In genomic region chr16:77556203-77556602, GRCh38 we compare ENCODE assay signal across 26 cellular contexts.
DNase-seq lines count a peak whose midpoint lies in the region; ATAC-seq, FAIRE-seq and TF ChIP-seq lines count a peak whose summit lies in the region.
"Had no signal": no experiment of that assay in that cellular context is flagged by ENCODE, and none has a peak within 500 bp of the region (broad histone marks: within the 10 kb centered on the region; RNA-seq: fewer than 3 reads in every experiment).

No MANE protein-coding gene starts in this region.

- no peaks in the 10 kb centered on the region; the same call in 1 of the 2 replicates for H3K4me1 ChIP-seq in H9 (ENCODE audit: insufficient read depth, low read length)
- peaks cover 6% of the 10 kb centered on the region for H3K4me1 ChIP-seq in mesenchymal stem cell (ENCODE audit: control insufficient read depth, insufficient read depth, low read depth, low read length)
- no peaks in the 10 kb centered on the region for H3K4me1 ChIP-seq in upper lobe of right lung
- H3K4me1 ChIP-seq: right atrium auricular region had no signal

- FAIRE-seq in bronchial epithelial cell (lab: Jason Lieb, UNC) = peak; percentile 80

- H2BK120ac ChIP-seq in H9 (ENCODE audit: low read depth, low read length, poor library complexity, severe bottlenecking) (no peak overlapping the region), mesenchymal stem cell (ENCODE audit: low read depth, low read length) (no peak overlapping the region)

- no peak overlapping the region for H2BK12ac ChIP-seq in H9 (ENCODE audit: insufficient read length, low read depth, low read length)
- H2BK12ac ChIP-seq in mesenchymal stem cell (ENCODE audit: low read length in 2 of 2) = no peak overlapping the region

- no peaks in the 10 kb centered on the region for H3K27me3 ChIP-seq in H9 (ENCODE audit: insufficient read depth, low read length)
- H3K27me3 ChIP-seq in bronchial epithelial cell (ENCODE audit: control insufficient read depth, insufficient read depth, low read length) = no peaks in the 10 kb centered on the region
- H3K27me3 ChIP-seq in mesenchymal stem cell (ENCODE audit: control insufficient read depth in 1 of 2, insufficient read depth in 1 of 2, low read length in 2 of 2) = no peaks in the 10 kb centered on the region
- no peaks in the 10 kb centered on the region for H3K27me3 ChIP-seq in upper lobe of right lung
- H3K27me3 ChIP-seq: right atrium auricular region had no signal

- H3K4me3 Mint-ChIP-seq in H9 = no peak overlapping the region
- H3K4me3 Mint-ChIP-seq: CD4-positive, alpha-beta memory T cell; dendritic cell treated with granulocyte-macrophage colony-stimulating factor and Interleukin-4, amounts not matched to agents 40 ng/mL and 50 ng/mL, for 4 days; stimulated activated memory B cell treated with anti-CD40 and anti-IgM and Interleukin-4, amounts not matched to agents 10 μg/mL and 1 μg/mL and 100 μg/mL, for 72 hours had no signal

- H3K14ac ChIP-seq in H9 (ENCODE audit: insufficient read depth, low read length) (no peak overlapping the region), mesenchymal stem cell (ENCODE audit: low read length in 2 of 2) (no peak overlapping the region)

- DNase-seq in H9 (peak; percentile 53), bronchial epithelial cell (ENCODE audit: low read depth) (no peak), mesenchymal stem cell (no peak), upper lobe of right lung (no peak), NCI-H2227 treated with DMSO at 0.1 percent for 48 hours (lab: John Stamatoyannopoulos, UW) (no peak), GM20000 (ENCODE audit: low spot score) (no peak), DMS 273 (lab: John Stamatoyannopoulos, UW; ENCODE audit: unreplicated experiment) (no peak)
- DNase-seq: activated CD4-positive, alpha-beta T cell treated with anti-CD3 and anti-CD28 coated beads, Interleukin-2, amount 50 U/mL, for 48 hours; activated CD8-positive, alpha-beta memory T cell treated with anti-CD3 and anti-CD28 coated beads, Interleukin-2, amount 50 U/mL, for 48 hours; anterior cingulate cortex; CD4-positive, alpha-beta memory T cell; central memory CD4-positive, alpha-beta T cell; glutamatergic neuron; GOT3; NCI-H1092 treated with DMSO at 0.1 percent for 48 hours; NCI-H187 treated with DMSO at 0.1 percent for 48 hours; NCI-H226; NCI-H748 treated with DMSO at 0.1 percent for 48 hours; stimulated activated CD4-positive, alpha-beta T cell treated with anti-CD3 and anti-CD28 coated beads, Interleukin-4, amount 100 ng/mL, for 1 hour had no signal

- no peaks in the 10 kb centered on the region for H3K9me3 Mint-ChIP-seq in H9
- H3K9me3 Mint-ChIP-seq: activated naive CD4-positive, alpha-beta T cell treated with anti-CD3 and anti-CD28 coated beads, Interleukin-2, amount 50 U/mL, for 72 hours; activated T-helper 2 cell treated with anti-CD3 and anti-CD28 coated beads, Interferon-gamma antibody, Interleukin-2, Interleukin-4, amounts not matched to agents 10 μg/mL and 5 μg/mL and 100 μg/mL, durations not matched to agents 14 hours and 24 hours and 36 hours; dendritic cell treated with granulocyte-macrophage colony-stimulating factor and Interleukin-4, amounts not matched to agents 40 ng/mL and 50 ng/mL, for 4 days; stimulated activated memory B cell treated with anti-CD40 and anti-IgM and Interleukin-4, amounts not matched to agents 10 μg/mL and 1 μg/mL and 100 μg/mL, for 72 hours had no signal

- H3T11ph ChIP-seq in H9 (ENCODE audit: low read length) = no peak overlapping the region

- H3K27me3 Mint-ChIP-seq in H9 (ENCODE audit: low read depth) = no peaks in the 10 kb centered on the region; the same call in none of the 2 replicates
- H3K27me3 Mint-ChIP-seq: dendritic cell treated with granulocyte-macrophage colony-stimulating factor and Interleukin-4, amounts not matched to agents 40 ng/mL and 50 ng/mL, for 4 days had no signal

- no peaks in the 10 kb centered on the region for H4K20me1 ChIP-seq in H9 (ENCODE audit: control insufficient read depth, insufficient read depth, insufficient read length)

- H3K79me2 ChIP-seq in H9 (ENCODE audit: insufficient read depth, low read length) = no peaks in the 10 kb centered on the region

- H2AFZ ChIP-seq in H9 (ENCODE audit: low read length) (no peak overlapping the region), mesenchymal stem cell (ENCODE audit: low read depth, low read length) (no peak overlapping the region)

- no peaks in the 10 kb centered on the region for H3K36me3 Mint-ChIP-seq in H9 (ENCODE audit: insufficient read depth in 1 of 3, low read depth in 3 of 3)
- H3K36me3 Mint-ChIP-seq: activated naive CD4-positive, alpha-beta T cell treated with anti-CD3 and anti-CD28 coated beads, Interleukin-2, amount 50 U/mL, for 72 hours; CD4-positive, alpha-beta memory T cell; stimulated activated memory B cell treated with anti-CD40 and anti-IgM and Interleukin-4, amounts not matched to agents 10 μg/mL and 1 μg/mL and 100 μg/mL, for 72 hours had no signal

- H3K4me1 Mint-ChIP-seq in H9 = peaks cover 5 to 8% of the 10 kb centered on the region in 2 experiments
- H3K4me1 Mint-ChIP-seq: CD4-positive, alpha-beta memory T cell; stimulated activated memory B cell treated with anti-CD40 and anti-IgM and Interleukin-4, amounts not matched to agents 10 μg/mL and 1 μg/mL and 100 μg/mL, for 72 hours had no signal

- no peak overlapping the region for H2BK15ac ChIP-seq in H9 (ENCODE audit: low read depth, low read length)
- H2BK15ac ChIP-seq in mesenchymal stem cell (ENCODE audit: low read depth, poor library complexity, severe bottlenecking) = no peak overlapping the region

- H2BK20ac ChIP-seq in H9 (ENCODE audit: low read depth, low read length, poor library complexity, severe bottlenecking) = no peak overlapping the region

- no CpG with 5 or more reads among the region's 8 CpGs for WGBS in H9 (ENCODE audit: extremely low coverage, insufficient read length, low lambda C conversion rate)
- WGBS in mesenchymal stem cell = 49% methylated on average over 8 of the region's 8 CpGs

- H3K9ac ChIP-seq in H9 (ENCODE audit: extremely low read depth, insufficient read length, low read length) (no peak overlapping the region), mesenchymal stem cell (ENCODE audit: low read length) (no peak overlapping the region)

- TF ChIP-seq CTCF in H9 (conservative IDR thresholded peaks at IDR 0.05) = no peak
- no peak for TF ChIP-seq CTCF in bronchial epithelial cell (IDR thresholded peaks at IDR 0.05; ENCODE audit: insufficient read depth, low read length, severe bottlenecking)
- TF ChIP-seq CTCF in upper lobe of right lung (IDR thresholded peaks at IDR 0.05) = no peak
- TF ChIP-seq CTCF in GM20000 (IDR thresholded peaks at IDR 0.05; ENCODE audit: extremely low read depth, missing control alignments) = no peak

- H3K27ac ChIP-seq in H9 (ENCODE audit: insufficient read length, low read depth, low read length) = no peak overlapping the region
- H3K27ac ChIP-seq in mesenchymal stem cell (ENCODE audit: low read length, poor library complexity, severe bottlenecking) = peak overlapping the region; percentile 77
- H3K27ac ChIP-seq in upper lobe of right lung = no peak overlapping the region
- H3K27ac ChIP-seq: right atrium auricular region, RWPE1, SK-N-MC had no signal

- H3K9me3 ChIP-seq in H9 (ENCODE audit: control insufficient read depth, low read depth, low read length) (no peaks in the 10 kb centered on the region), mesenchymal stem cell (ENCODE audit: control insufficient read depth, low read length) (no peaks in the 10 kb centered on the region), upper lobe of right lung (no peaks in the 10 kb centered on the region)
- H3K9me3 ChIP-seq: right atrium auricular region had no signal

- no peak overlapping the region for H3K18ac ChIP-seq in H9 (ENCODE audit: insufficient read length, low read depth, low read length)
- peak overlapping the region in 1 of 2 experiments; percentile 54 for H3K18ac ChIP-seq in mesenchymal stem cell (ENCODE audit: low read depth in 1 of 2, low read length in 2 of 2)

- H3K56ac ChIP-seq in H9 (ENCODE audit: insufficient read length, low read depth, low read length) = no peak overlapping the region

- H4K91ac ChIP-seq in H9 (ENCODE audit: insufficient read length, low read depth, low read length) (no peak overlapping the region), mesenchymal stem cell (ENCODE audit: low read length) (no peak overlapping the region)

- H3K27ac Mint-ChIP-seq in H9 = no peak overlapping the region; a peak in 1 of 7 replicates
- H3K27ac Mint-ChIP-seq: activated T-helper 2 cell treated with anti-CD3 and anti-CD28 coated beads, Interferon-gamma antibody, Interleukin-2, Interleukin-4, amounts not matched to agents 10 μg/mL and 5 μg/mL and 100 μg/mL, durations not matched to agents 14 hours and 24 hours and 36 hours; CD4-positive, alpha-beta memory T cell; dendritic cell treated with granulocyte-macrophage colony-stimulating factor and Interleukin-4, amounts not matched to agents 40 ng/mL and 50 ng/mL, for 4 days; stimulated activated memory B cell treated with anti-CD40 and anti-IgM and Interleukin-4, amounts not matched to agents 10 μg/mL and 1 μg/mL and 100 μg/mL, for 72 hours had no signal

- H3K23ac ChIP-seq in H9 (ENCODE audit: insufficient read length, low read depth, low read length) = no peak overlapping the region
- no peak overlapping the region for H3K23ac ChIP-seq in mesenchymal stem cell (ENCODE audit: low read length in 2 of 2)

- peak; percentile 37 for ATAC-seq in upper lobe of right lung
- ATAC-seq: activated naive CD4-positive, alpha-beta T cell treated with anti-CD3 and anti-CD28 coated beads, Interleukin-2, amount 50 U/mL, for 72 hours; stimulated activated memory B cell treated with anti-CD40 and anti-IgM and Interleukin-4, amounts not matched to agents 10 μg/mL and 1 μg/mL and 100 μg/mL, for 72 hours had no signal

- H3K36me3 ChIP-seq in bronchial epithelial cell (ENCODE audit: control insufficient read depth, insufficient read depth, low read length) = no peaks in the 10 kb centered on the region
- H3K36me3 ChIP-seq in mesenchymal stem cell (ENCODE audit: control insufficient read depth in 1 of 2, insufficient read depth in 2 of 2, low read depth in 1 of 2, low read length in 2 of 2) = no peaks in the 10 kb centered on the region
- no peaks in the 10 kb centered on the region for H3K36me3 ChIP-seq in upper lobe of right lung
- H3K36me3 ChIP-seq: right atrium auricular region had no signal

- no peak overlapping the region for H2AK5ac ChIP-seq in H9 (ENCODE audit: insufficient read length, low read length)
- peak overlapping the region; percentile 58 for H2AK5ac ChIP-seq in mesenchymal stem cell (ENCODE audit: low read length, severe bottlenecking)

- no peak overlapping the region for H3K4me3 ChIP-seq in bronchial epithelial cell (ENCODE audit: low read depth, low read length)
- H3K4me3 ChIP-seq in mesenchymal stem cell (ENCODE audit: insufficient read depth in 1 of 2, low read depth in 1 of 2, low read length in 2 of 2) = no peak overlapping the region
- H3K4me3 ChIP-seq in upper lobe of right lung = no peak overlapping the region
- H3K4me3 ChIP-seq: right atrium auricular region, SK-N-MC had no signal

- no peak overlapping the region for H3K4ac ChIP-seq in H9 (ENCODE audit: low read depth, low read length)
- H3K4ac ChIP-seq in mesenchymal stem cell (ENCODE audit: low read depth in 1 of 2, low read length in 2 of 2) = no peak overlapping the region

- H3K23me2 ChIP-seq in H9 (ENCODE audit: insufficient read length, low read depth, low read length, poor library complexity, severe bottlenecking) = no peaks in the 10 kb centered on the region

- H4K8ac ChIP-seq in H9 (replicated peaks; ENCODE audit: insufficient read length, low read depth, low read length) (no peak overlapping the region), mesenchymal stem cell (ENCODE audit: low read length) (no peak overlapping the region)

- H4K5ac ChIP-seq in H9 (ENCODE audit: insufficient read length, low read depth, low read length) = no peak overlapping the region

- intact Hi-C loops in upper lobe of right lung (cut with DNase I) = no loop called here

- H3K4me2 ChIP-seq in H9 (ENCODE audit: insufficient read depth, insufficient read length, low read length) (no peak overlapping the region), mesenchymal stem cell (ENCODE audit: low read length, poor library complexity, severe bottlenecking) (no peak overlapping the region)

- H3K79me1 ChIP-seq in H9 (ENCODE audit: insufficient read depth, low read depth, low read length, poor library complexity, severe bottlenecking) (no peaks in the 10 kb centered on the region), mesenchymal stem cell (replicated peaks; ENCODE audit: low read length, poor library complexity, severe bottlenecking) (no peaks in the 10 kb centered on the region)

- H2BK5ac ChIP-seq in H9 (ENCODE audit: insufficient read length, low read length) (no peak overlapping the region), mesenchymal stem cell (ENCODE audit: low read depth, low read length, poor library complexity, severe bottlenecking) (no peak overlapping the region)
